22 cellular contexts compared by ENCODE assay signal in genomic region chr5:168041583-168041982, GRCh38.
DNase-seq lines count a peak whose midpoint lies in the region; ATAC-seq, FAIRE-seq and TF ChIP-seq lines count a peak whose summit lies in the region.
"Had no signal": no experiment of that assay in that cellular context is flagged by ENCODE, and none has a peak within 500 bp of the region (broad histone marks: within the 10 kb centered on the region; RNA-seq: fewer than 3 reads in every experiment).

No MANE protein-coding gene starts in this region.

- TF ChIP-seq POLR2A in A549 (IDR thresholded peaks at IDR 0.05; ENCODE audit: low read length) (no peak), IMR-90 (IDR thresholded peaks at IDR 0.05; ENCODE audit: low read depth, low read length) (no peak), K562 (conservative IDR thresholded peaks at IDR 0.05) (no peak)

- no peak overlapping the region for H2BK12ac ChIP-seq in trophoblast cell (ENCODE audit: low read length)

- intact Hi-C loops in IMR-90 (cut with micrococcal nuclease) (no loop called here), K562 (cut with micrococcal nuclease) (loop anchor here (10.0 kb wide), 1 partner anchor 317 kb away; no protein-coding TSS in a partner anchor)

- 7% methylated on average over 2 of the region's 2 CpGs for WGBS in A549 (ENCODE audit: missing lambda C conversion rate)
- 0% methylated on average over 1 of the region's 2 CpGs; no CpG with 5 or more reads in 1 of the 2 experiments for WGBS in IMR-90 (ENCODE audit: extremely low coverage in 2 of 2, insufficient read length in 1 of 2), 2 experiments
- WGBS in K562 (ENCODE audit: insufficient coverage, low coverage, missing lambda C conversion rate), result 0% methylated on average over 2 of the region's 2 CpGs
- no CpG with 5 or more reads among the region's 2 CpGs for WGBS in trophoblast cell (ENCODE audit: extremely low coverage, insufficient coverage, insufficient read length)

- H3K4me2 ChIP-seq in A549 (no peak overlapping the region), IMR-90 (ENCODE audit: low read depth, low read length) (no peak overlapping the region), K562 (ENCODE audit: insufficient read depth, low read length) (no peak overlapping the region), neural cell (ENCODE audit: low read length) (no peak overlapping the region), trophoblast cell (ENCODE audit: low read length) (no peak overlapping the region)
- H3K4me2 ChIP-seq: BLaER1 treated with 17β-estradiol and CSF1 and Interleukin-3, amounts not matched to agents 10 nM and 100 nM had no signal

- no peak overlapping the region for H4K12ac ChIP-seq in trophoblast cell (ENCODE audit: low read depth, low read length)

- FAIRE-seq in A549 (lab: Jason Lieb, UNC) (no peak), K562 (lab: Jason Lieb, UNC) (no peak)
- FAIRE-seq: A204.1, D721Med, G401.6, GM12891, GM19239 had no signal

- H3K23ac ChIP-seq in IMR-90 (ENCODE audit: low read depth, low read length), result no peak overlapping the region
- H3K23ac ChIP-seq in trophoblast cell (ENCODE audit: low read length), result no peak overlapping the region

- H4K8ac ChIP-seq in IMR-90 (ENCODE audit: low read depth in 2 of 2, low read length in 2 of 2) (no peak overlapping the region), trophoblast cell (ENCODE audit: low read depth, low read length) (no peak overlapping the region)

- H3K79me2 ChIP-seq in K562 (ENCODE audit: control insufficient read depth, insufficient read depth, low read length) (no peaks in the 10 kb centered on the region), neural cell (replicated peaks; ENCODE audit: insufficient read depth, low read length) (no peaks in the 10 kb centered on the region), trophoblast cell (ENCODE audit: control insufficient read depth, insufficient read depth, low read length, poor library complexity) (no peaks in the 10 kb centered on the region)

- H4K91ac ChIP-seq in IMR-90 (ENCODE audit: insufficient read depth, low read depth, low read length) (no peak overlapping the region), trophoblast cell (ENCODE audit: low read depth, low read length) (no peak overlapping the region)

- TF ChIP-seq EP300 in A549 (IDR thresholded peaks at IDR 0.05) (no peak), K562 (IDR thresholded peaks at IDR 0.05; ENCODE audit: low read length) (no peak), neural cell (conservative IDR thresholded peaks at IDR 0.05; ENCODE audit: poor library complexity, severe bottlenecking) (no peak)

- H2AFZ ChIP-seq in IMR-90 (replicated peaks; ENCODE audit: low read length, poor library complexity) (no peak overlapping the region), K562 (ENCODE audit: low read depth, low read length) (no peak overlapping the region), neural cell (ENCODE audit: low read depth, low read length) (no peak overlapping the region), trophoblast cell (ENCODE audit: insufficient read depth, low read length, poor library complexity) (no peak overlapping the region)

- H3K27ac ChIP-seq in A549 (no peak overlapping the region), IMR-90 (ENCODE audit: insufficient read depth, low read length) (no peak overlapping the region), K562 (ENCODE audit: extremely low read depth, low read depth, low read length) (no peak overlapping the region), neural cell (ENCODE audit: low read length) (no peak overlapping the region), trophoblast cell (ENCODE audit: low read depth, low read length) (no peak overlapping the region)
- H3K27ac ChIP-seq: BLaER1 treated with 17β-estradiol and CSF1 and Interleukin-3, amounts not matched to agents 10 nM and 100 nM; C4-2B had no signal

- no peak overlapping the region for H3K4me3 ChIP-seq in A549
- no peak overlapping the region for H3K4me3 ChIP-seq in IMR-90 (ENCODE audit: insufficient read depth, low read depth, low read length)
- no peak overlapping the region for H3K4me3 ChIP-seq in K562
- no peak overlapping the region for H3K4me3 ChIP-seq in neural cell (ENCODE audit: low read length)
- H3K4me3 ChIP-seq in trophoblast cell (ENCODE audit: low read depth, low read length), result no peak overlapping the region
- H3K4me3 ChIP-seq: BLaER1 treated with 17β-estradiol and CSF1 and Interleukin-3, amounts not matched to agents 10 nM and 100 nM had no signal

- H3K18ac ChIP-seq in IMR-90 (ENCODE audit: low read depth, low read length) (no peak overlapping the region), trophoblast cell (ENCODE audit: low read length) (no peak overlapping the region)

- H3K4me1 ChIP-seq in A549 (0 out of 3 replicates have a peak, but pooled peaks cover 6% of the 10 kb centered on the region), IMR-90 (ENCODE audit: control insufficient read depth, insufficient read depth, low read length) (no peaks in the 10 kb centered on the region), K562 (replicated peaks in 1 of 2; ENCODE audit: control insufficient read depth in 2 of 2, insufficient read depth in 2 of 2, low read length in 2 of 2) (no peaks in the 10 kb centered on the region), trophoblast cell (ENCODE audit: control insufficient read depth in 1 of 2, insufficient read depth in 2 of 2, low read length in 2 of 2) (peaks cover 2 to 7% of the 10 kb centered on the region in 2 experiments)
- H3K4me1 ChIP-seq: Caco-2 had no signal

- POLR2A ChIA-PET in A549 (lab: Yijun Ruan, JAX) (no interaction called here), IMR-90 (lab: Charles Lee; ENCODE audit: unreplicated experiment) (no interaction called here), K562 (lab: Yijun Ruan, JAX) (interaction anchor here (1.5 kb wide), 1 partner anchor 9 kb away, joined by 3 read pairs; no protein-coding TSS in a partner anchor)

- no peak overlapping the region for H4K5ac ChIP-seq in IMR-90 (ENCODE audit: low read depth, low read length)

- H3K9ac ChIP-seq in IMR-90 (ENCODE audit: low read depth, low read length) (no peak overlapping the region), K562 (ENCODE audit: insufficient read depth in 1 of 2, low read depth in 2 of 2, low read length in 2 of 2) (no peak overlapping the region), neural cell (ENCODE audit: low read length) (no peak overlapping the region), trophoblast cell (ENCODE audit: low read length) (no peak overlapping the region)
- H3K9ac ChIP-seq: BLaER1 treated with 17β-estradiol and CSF1 and Interleukin-3, amounts not matched to agents 10 nM and 100 nM had no signal

- H3K9me1 ChIP-seq in IMR-90 (ENCODE audit: insufficient read depth, low read length), result no peaks in the 10 kb centered on the region
- H3K9me1 ChIP-seq in K562 (ENCODE audit: control insufficient read depth, insufficient read depth, low read length), result no peaks in the 10 kb centered on the region

- TF ChIP-seq RAD21 in A549 (conservative IDR thresholded peaks at IDR 0.05 in 1 of 2, IDR thresholded peaks at IDR 0.05 in 1 of 2), result no peak
- no peak for TF ChIP-seq RAD21 in IMR-90 (IDR thresholded peaks at IDR 0.05; ENCODE audit: low read length)
- TF ChIP-seq RAD21 in K562 (CRISPR knock-in tag; conservative IDR thresholded peaks at IDR 0.05 in 1 of 2, IDR thresholded peaks at IDR 0.05 in 1 of 2), result no peak
- TF ChIP-seq RAD21 in neural cell (conservative IDR thresholded peaks at IDR 0.05), result no peak

- TF ChIP-seq CTCF in A549 (IDR thresholded peaks at IDR 0.05) (no peak), IMR-90 (conservative IDR thresholded peaks at IDR 0.05; ENCODE audit: low read depth, low read length) (no peak), K562 (IDR thresholded peaks at IDR 0.05 in 2 of 3, conservative IDR thresholded peaks at IDR 0.05 in 1 of 3; ENCODE audit: insufficient read depth in 2 of 3, low read depth in 1 of 3, low read length in 3 of 3) (no peak), neural cell (IDR thresholded peaks at IDR 0.05; ENCODE audit: poor library complexity, severe bottlenecking) (peak; percentile 16)

- H3K36me3 ChIP-seq in IMR-90 (ENCODE audit: control insufficient read depth, insufficient read depth, low read length) (no peaks in the 10 kb centered on the region), K562 (ENCODE audit: control insufficient read depth, insufficient read depth, low read length) (no peaks in the 10 kb centered on the region), neural cell (ENCODE audit: insufficient read depth, low read length) (no peaks in the 10 kb centered on the region), trophoblast cell (ENCODE audit: control insufficient read depth in 1 of 2, insufficient read depth in 2 of 2, low read length in 2 of 2) (no peaks in the 10 kb centered on the region)

- DNase-seq in A549 (ENCODE audit: low read depth in 1 of 2, low spot score in 1 of 2) (no peak), IMR-90 (no peak), K562 (ENCODE audit: extremely low read depth in 1 of 4, low spot score in 3 of 4) (no peak), NCI-H1930 (lab: John Stamatoyannopoulos, UW) (no peak), trophoblast cell (no peak)
- DNase-seq: 8988T; AML-193; Caco-2; Calu3; CD4-positive, alpha-beta T cell; CD8-positive, alpha-beta T cell; DMS79 treated with DMSO at 0.1 percent for 48 hours; GF-D8 had no signal

- no peak for ATAC-seq in A549
- no peak for ATAC-seq in IMR-90 (ENCODE audit: low read depth)
- ATAC-seq in K562, result no peak
- no peak for ATAC-seq in GM21737 (IDR thresholded peaks at IDR 0.05; ENCODE audit: unreplicated experiment)
- ATAC-seq: CD8-positive, alpha-beta T cell had no signal

- H4K20me1 ChIP-seq in IMR-90 (ENCODE audit: insufficient read depth, low read length) (no peaks in the 10 kb centered on the region), K562 (replicated peaks; ENCODE audit: control insufficient read depth, insufficient read depth, low read length) (no peaks in the 10 kb centered on the region), neural cell (ENCODE audit: insufficient read depth) (no peaks in the 10 kb centered on the region)
- H4K20me1 ChIP-seq: BLaER1 treated with 17β-estradiol and CSF1 and Interleukin-3, amounts not matched to agents 10 nM and 100 nM had no signal

- CTCF ChIA-PET in A549 (lab: Yijun Ruan, JAX), result interaction anchor here (1.6 kb wide), 1 partner anchor 178 kb away, joined by 3 read pairs; no protein-coding TSS in a partner anchor
- CTCF ChIA-PET in IMR-90 (lab: Yijun Ruan, JAX), result no interaction called here
- CTCF ChIA-PET in K562 (lab: Yijun Ruan, JAX; ENCODE audit: low intra/inter-chr PET ratio), result no interaction called here

- no peaks in the 10 kb centered on the region for H3K9me2 ChIP-seq in neural cell (ENCODE audit: insufficient read depth, low read length)

- H3K27me3 ChIP-seq in IMR-90 (ENCODE audit: control insufficient read depth, insufficient read depth, low read length) (no peaks in the 10 kb centered on the region), K562 (ENCODE audit: control insufficient read depth in 2 of 2, insufficient read depth in 2 of 2, low read length in 2 of 2) (no peaks in the 10 kb centered on the region), neural cell (ENCODE audit: insufficient read depth, low read depth, low read length) (no peaks in the 10 kb centered on the region), trophoblast cell (ENCODE audit: insufficient read depth, low read length) (no peaks in the 10 kb centered on the region)
- H3K27me3 ChIP-seq: BLaER1 treated with 17β-estradiol and CSF1 and Interleukin-3, amounts not matched to agents 10 nM and 100 nM had no signal

- BruUV-seq in IMR-90 (replicated peaks; lab: Mats Ljungman, UMichigan), result no TSS peak
- BruUV-seq in K562 (replicated peaks; lab: Mats Ljungman, UMichigan), result no TSS peak

- H2AK5ac ChIP-seq in IMR-90 (ENCODE audit: low read depth, low read length) (no peak overlapping the region), trophoblast cell (ENCODE audit: low read length) (no peak overlapping the region)

- H2BK120ac ChIP-seq in IMR-90 (ENCODE audit: low read depth, low read length) (no peak overlapping the region), trophoblast cell (ENCODE audit: insufficient read depth, low read length, poor library complexity) (no peak overlapping the region)

- no peaks in the 10 kb centered on the region for H3K79me1 ChIP-seq in IMR-90 (ENCODE audit: low read depth in 1 of 2, low read length in 2 of 2)
- no peaks in the 10 kb centered on the region for H3K79me1 ChIP-seq in trophoblast cell (ENCODE audit: low read length)

- H3K56ac ChIP-seq in IMR-90 (ENCODE audit: extremely low read depth, insufficient read depth, low read length), result no peak overlapping the region

- H2AK9ac ChIP-seq in IMR-90 (replicated peaks; ENCODE audit: low read depth, low read length, poor library complexity), result no peak overlapping the region

- H3K9me3 ChIP-seq in A549, result no peaks in the 10 kb centered on the region
- no peaks in the 10 kb centered on the region for H3K9me3 ChIP-seq in IMR-90 (ENCODE audit: control insufficient read depth, insufficient read depth, low read length)
- H3K9me3 ChIP-seq in K562 (replicated peaks; ENCODE audit: control insufficient read depth, insufficient read depth, low read depth, low read length), result no peaks in the 10 kb centered on the region
- no peaks in the 10 kb centered on the region for H3K9me3 ChIP-seq in neural cell (ENCODE audit: low read length)
- H3K9me3 ChIP-seq in trophoblast cell (ENCODE audit: insufficient read depth, low read depth, low read length), result no peaks in the 10 kb centered on the region
- H3K9me3 ChIP-seq: BLaER1 treated with 17β-estradiol and CSF1 and Interleukin-3, amounts not matched to agents 10 nM and 100 nM; Caco-2 had no signal

- dilution Hi-C loops in IMR-90 (cut with HindIII; ENCODE audit: low sequenced_read_pairs, unreplicated experiment), result no loop called here

- H2BK15ac ChIP-seq in IMR-90 (ENCODE audit: low read depth, low read length), result no peak overlapping the region

- in situ Hi-C loops in IMR-90 (cut with MboI; ENCODE audit: low sequenced_read_pairs) (no loop called here), K562 (cut with MboI) (no loop called here)

- no peaks in the 10 kb centered on the region for H3F3A ChIP-seq in neural cell (ENCODE audit: insufficient read depth, low read length, poor library complexity, severe bottlenecking)

- H3K14ac ChIP-seq in IMR-90 (replicated peaks; ENCODE audit: low read depth, low read length) (no peak overlapping the region), trophoblast cell (ENCODE audit: low read length) (no peak overlapping the region)

- no peak overlapping the region for H2BK20ac ChIP-seq in IMR-90 (ENCODE audit: low read depth, low read length)

- H2BK5ac ChIP-seq in IMR-90 (ENCODE audit: low read depth, low read length, poor library complexity, severe bottlenecking) (no peak overlapping the region), trophoblast cell (ENCODE audit: low read depth, low read length, poor library complexity) (no peak overlapping the region)

- H3K4ac ChIP-seq in IMR-90 (ENCODE audit: low read depth, low read length) (no peak overlapping the region), trophoblast cell (ENCODE audit: low read depth, low read length) (no peak overlapping the region)

Comparison
In these comparisons a context has a peak if more than half of its experiments do, and no peak if none do; other contexts are left out.
1. Of the 35 proteins assayed by ChIP-seq in both K562 and A549: peak only in K562: none; only in A549: none; in both: MAFK; in neither: 34.